Comparison of ENCODE assay signal across 11 cellular contexts in the genomic region with DNA sequence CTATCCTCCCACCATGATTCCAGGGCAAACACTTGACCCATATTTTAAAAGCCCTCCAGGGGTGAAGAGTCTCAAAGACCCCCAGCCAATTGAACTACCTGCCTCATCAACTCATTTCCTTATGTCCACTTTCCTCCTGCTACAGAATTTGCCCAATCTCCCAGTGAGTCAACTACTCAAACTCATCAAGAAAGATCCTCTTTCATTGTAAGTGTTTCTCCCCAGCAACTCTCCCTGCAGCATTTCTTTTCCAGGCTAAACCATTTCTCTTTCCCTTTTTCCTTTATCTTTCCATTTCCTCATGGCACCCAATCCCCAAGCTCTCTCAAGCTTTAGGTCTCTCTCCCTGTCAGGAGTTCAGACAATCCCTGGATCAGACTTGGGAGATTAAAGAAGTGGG. TPM values are rescaled to one million over a fixed set of nuclear protein-coding genes. Genes with fewer than 3 reads are reported as not detected.
DNase-seq lines count a peak whose midpoint lies in the region; ATAC-seq and TF ChIP-seq lines count a peak whose summit lies in the region.
"Had no signal": no experiment of that assay in that cellular context is flagged by ENCODE, and none has a peak within 500 bp of the region (broad histone marks: within the 10 kb centered on the region; RNA-seq: fewer than 3 reads in every experiment).

No MANE protein-coding gene starts in this region.

- H3K27me3 Mint-ChIP-seq in stimulated activated naive CD8-positive, alpha-beta T cell treated with anti-CD3 and anti-CD28 coated beads, Interleukin-15, amount 100 ng/mL, for 72 hours: peaks cover 17% of the 10 kb centered on the region
- peaks cover 12% of the 10 kb centered on the region for H3K27me3 Mint-ChIP-seq in activated CD8-positive, alpha-beta T cell treated with anti-CD3 and anti-CD28 coated beads for 36 hours
- H3K27me3 Mint-ChIP-seq in immature natural killer cell (ENCODE audit: low read depth in 3 of 3): peaks cover 0 to 8% (median 3%) of the 10 kb centered on the region in 3 donors

- POLR2A ChIA-PET in activated CD8-positive, alpha-beta T cell treated with anti-CD3 and anti-CD28 coated beads for 36 hours (lab: Charles Lee): interaction anchor here (1.7 kb wide), 1 partner anchor 17 kb away, joined by 4 read pairs; no protein-coding TSS in a partner anchor

- CTCF ChIA-PET in activated CD8-positive, alpha-beta T cell treated with anti-CD3 and anti-CD28 coated beads for 36 hours (lab: Charles Lee): interaction anchor here (0.6 to 6.5 kb wide), 8 partner anchors 9 to 200 kb away, joined by 3 to 60 read pairs (median 4); no protein-coding TSS in a partner anchor

- no peak for TF ChIP-seq CTCF in activated CD8-positive, alpha-beta T cell treated with anti-CD3 and anti-CD28 coated beads for 36 hours (IDR thresholded peaks at IDR 0.05)

- ATAC-seq in stimulated activated naive CD8-positive, alpha-beta T cell treated with anti-CD3 and anti-CD28 coated beads, Interleukin-15, amount 100 ng/mL, for 72 hours: no peak
- no peak for ATAC-seq in stimulated activated naive CD8-positive, alpha-beta T cell treated with anti-CD3 and anti-CD28 coated beads, Interleukin-15, Interleukin-2, amounts not matched to agents 100 U/mL and 50 U/mL, for 24 hours
- no peak for ATAC-seq in activated CD8-positive, alpha-beta T cell treated with anti-CD3 and anti-CD28 coated beads for 36 hours
- no peak for ATAC-seq in HG02610 (IDR thresholded peaks at IDR 0.05; ENCODE audit: unreplicated experiment)
- no peak for ATAC-seq in HG02884 (IDR thresholded peaks at IDR 0.05; ENCODE audit: unreplicated experiment)

- H3K4me1 Mint-ChIP-seq in stimulated activated naive CD8-positive, alpha-beta T cell treated with anti-CD3 and anti-CD28 coated beads, Interleukin-15, amount 100 ng/mL, for 72 hours: peaks cover 28% of the 10 kb centered on the region
- peaks cover 11% of the 10 kb centered on the region for H3K4me1 Mint-ChIP-seq in activated CD8-positive, alpha-beta T cell treated with anti-CD3 and anti-CD28 coated beads for 36 hours (ENCODE audit: low read depth)
- peaks cover 12 to 13% of the 10 kb centered on the region in 2 donors for H3K4me1 Mint-ChIP-seq in immature natural killer cell

- H3K36me3 Mint-ChIP-seq in activated CD8-positive, alpha-beta T cell treated with anti-CD3 and anti-CD28 coated beads for 36 hours (ENCODE audit: low read depth): peaks cover 4% of the 10 kb centered on the region
- peaks cover 0 to 8% (median 2%) of the 10 kb centered on the region in 3 donors for H3K36me3 Mint-ChIP-seq in immature natural killer cell

- H3K4me3 Mint-ChIP-seq in stimulated activated naive CD8-positive, alpha-beta T cell treated with anti-CD3 and anti-CD28 coated beads, Interleukin-15, amount 100 ng/mL, for 72 hours: peak overlapping the region; percentile 90 to 92
- H3K4me3 Mint-ChIP-seq in activated CD8-positive, alpha-beta T cell treated with anti-CD3 and anti-CD28 coated beads for 36 hours: peak overlapping the region; percentile 71
- peak overlapping the region; percentile 63 to 85 (median 79) for H3K4me3 Mint-ChIP-seq in immature natural killer cell

- intact Hi-C loops in activated CD8-positive, alpha-beta T cell treated with anti-CD3 and anti-CD28 coated beads for 36 hours (cut with micrococcal nuclease): no loop called here

- DNase-seq in stimulated activated naive CD8-positive, alpha-beta T cell treated with anti-CD3 and anti-CD28 coated beads, Interleukin-15, amount 100 ng/mL, for 72 hours: no peak
- DNase-seq in stimulated activated naive CD8-positive, alpha-beta T cell treated with anti-CD3 and anti-CD28 coated beads, Interleukin-15, Interleukin-2, amounts not matched to agents 100 U/mL and 50 U/mL, for 24 hours: no peak
- no peak for DNase-seq in activated CD8-positive, alpha-beta T cell treated with anti-CD3 and anti-CD28 coated beads for 36 hours
- DNase-seq in immature natural killer cell (no peak), cortex of kidney (lab: John Stamatoyannopoulos, UW) (no peak), epidermal melanocyte (ENCODE audit: insufficient read length, low spot score) (no peak)
- DNase-seq: DND-41 had no signal

- H3K9me3 Mint-ChIP-seq in stimulated activated naive CD8-positive, alpha-beta T cell treated with anti-CD3 and anti-CD28 coated beads, Interleukin-15, amount 100 ng/mL, for 72 hours: peaks cover 4 to 7% of the 10 kb centered on the region in 2 donors
- H3K9me3 Mint-ChIP-seq in activated CD8-positive, alpha-beta T cell treated with anti-CD3 and anti-CD28 coated beads for 36 hours: no peaks in the 10 kb centered on the region
- no peaks in the 10 kb centered on the region for H3K9me3 Mint-ChIP-seq in immature natural killer cell

- H3K27ac Mint-ChIP-seq in stimulated activated naive CD8-positive, alpha-beta T cell treated with anti-CD3 and anti-CD28 coated beads, Interleukin-15, amount 100 ng/mL, for 72 hours: no peak overlapping the region
- H3K27ac Mint-ChIP-seq in activated CD8-positive, alpha-beta T cell treated with anti-CD3 and anti-CD28 coated beads for 36 hours: no peak overlapping the region
- peak overlapping the region in 4 of 6 donors; percentile 20 to 50 (median 33) for H3K27ac Mint-ChIP-seq in immature natural killer cell
- H3K27ac Mint-ChIP-seq: activated naive CD4-positive, alpha-beta T cell treated with anti-CD3 and anti-CD28 coated beads, Interleukin-2, amount 50 U/mL, for 72 hours had no signal

RNA-seq across cellular contexts. Expression of a gene that starts 1.5 kb away (rescaled TPM):
- 1 to 10 TPM; 1.0 to 1.1 TPM for total RNA-seq in activated CD8-positive, alpha-beta T cell treated with anti-CD3 and anti-CD28 coated beads for 36 hours
- under 1 TPM in 1 of 3 donors, not detected in 2; 0.11 TPM for polyA plus RNA-seq in immature natural killer cell

RNA-seq across cellular contexts. Expression of a gene that starts 23.5 kb away (rescaled TPM):
- 10 to 100 TPM; 30.2 to 32.9 TPM for total RNA-seq in activated CD8-positive, alpha-beta T cell treated with anti-CD3 and anti-CD28 coated beads for 36 hours
- polyA plus RNA-seq in immature natural killer cell: 10 to 100 TPM in 1 of 3 donors, 1 to 10 TPM in 2; 2.6 to 10.9 (median 3.4) TPM

RNA-seq across cellular contexts. Expression of a gene that starts 26.5 kb away (rescaled TPM):
- 10 to 100 TPM; 27.2 to 27.5 TPM for total RNA-seq in activated CD8-positive, alpha-beta T cell treated with anti-CD3 and anti-CD28 coated beads for 36 hours
- polyA plus RNA-seq in immature natural killer cell: 10 to 100 TPM in 2 of 3 donors, 1 to 10 TPM in 1; 8.1 to 23.6 (median 11.5) TPM

RNA-seq across cellular contexts. Expression of a gene that starts 56.3 kb away (rescaled TPM):
- total RNA-seq in activated CD8-positive, alpha-beta T cell treated with anti-CD3 and anti-CD28 coated beads for 36 hours: under 1 TPM; 0.11 to 0.18 TPM
- not detected for polyA plus RNA-seq in immature natural killer cell
- total RNA-seq: gastrocnemius medialis had no signal

Comparison
In these comparisons a context has a peak if more than half of its experiments do, and no peak if none do; other contexts are left out.
1. H3K27ac Mint-ChIP-seq: peak in immature natural killer cell (4 of 6); none in stimulated activated naive CD8-positive, alpha-beta T cell treated with anti-CD3 and anti-CD28 coated beads, Interleukin-15, amount 100 ng/mL, for 72 hours (0 of 2) and activated CD8-positive, alpha-beta T cell treated with anti-CD3 and anti-CD28 coated beads for 36 hours (single experiment).
2. Peak in every context shown above with its lines, with median percentiles within 50 percentile points of each other: H3K4me3 Mint-ChIP-seq.